ENCODE assay signal across 8 cellular contexts in genomic region chr2:102301867-102302362, GRCh38. TPM values are rescaled to one million over a fixed set of nuclear protein-coding genes. Genes with fewer than 3 reads are reported as not detected.
DNase-seq lines count a peak whose midpoint lies in the region; ATAC-seq and TF ChIP-seq lines count a peak whose summit lies in the region.

No MANE protein-coding gene starts in this region.

- no peaks in the 10 kb centered on the region for H3F3A ChIP-seq in PC-3 (ENCODE audit: low read length, unreplicated experiment)

- H2BK5ac ChIP-seq in mesenchymal stem cell (ENCODE audit: low read depth, low read length, poor library complexity, severe bottlenecking) = no peak overlapping the region

- H3K9me2 ChIP-seq in PC-3 (replicated peaks; ENCODE audit: low read length) = no peaks in the 10 kb centered on the region

- H3K79me2 ChIP-seq in PC-3 (ENCODE audit: low read length) = no peaks in the 10 kb centered on the region

- TF ChIP-seq CTCF in PC-3 (conservative IDR thresholded peaks at IDR 0.05; ENCODE audit: low read depth, low read length) = peak; percentile 66

- H3K36me3 ChIP-seq in PC-3 (ENCODE audit: low read depth, low read length) (no peaks in the 10 kb centered on the region), mesenchymal stem cell (ENCODE audit: control insufficient read depth in 1 of 2, insufficient read depth in 2 of 2, low read depth in 1 of 2, low read length in 2 of 2) (no peaks in the 10 kb centered on the region), MG63 (no peaks in the 10 kb centered on the region)

- intact Hi-C loops in PC-3 (cut with micrococcal nuclease) = no loop called here

- H3K4me3 ChIP-seq in PC-3 (ENCODE audit: low read length) = no peak overlapping the region
- no peak overlapping the region for H3K4me3 ChIP-seq in mesenchymal stem cell (ENCODE audit: insufficient read depth in 1 of 2, low read depth in 1 of 2, low read length in 2 of 2)
- H3K4me3 ChIP-seq in MG63 = no peak overlapping the region

- H3K9me3 ChIP-seq in PC-3 (ENCODE audit: low read length) (no peaks in the 10 kb centered on the region), mesenchymal stem cell (ENCODE audit: control insufficient read depth, low read length) (no peaks in the 10 kb centered on the region), MG63 (no peaks in the 10 kb centered on the region)

- peak; percentile 84 for ATAC-seq in GM18508 (IDR thresholded peaks at IDR 0.05; ENCODE audit: insufficient read depth, unreplicated experiment)
- peak; percentile 83 for ATAC-seq in HG02678 (IDR thresholded peaks at IDR 0.05; ENCODE audit: unreplicated experiment)
- peak; percentile 55 for ATAC-seq in PC-3
- peak; percentile 93 to 95 for ATAC-seq in activated naive CD4-positive, alpha-beta T cell treated with anti-CD3 and anti-CD28 coated beads, Interleukin-2, amount 50 U/mL, for 72 hours

- H3K27ac Mint-ChIP-seq in activated naive CD4-positive, alpha-beta T cell treated with anti-CD3 and anti-CD28 coated beads, Interleukin-2, amount 50 U/mL, for 72 hours = peak overlapping the region; percentile 48 to 54

- CTCF ChIA-PET in PC-3 (lab: Charles Lee) = interaction anchor here (0.6 kb wide), 1 partner anchor 13 kb away, joined by 3 read pairs; no protein-coding TSS in a partner anchor

- H4K91ac ChIP-seq in mesenchymal stem cell (ENCODE audit: low read length) = no peak overlapping the region

- POLR2A ChIA-PET in PC-3 (lab: Charles Lee; ENCODE audit: unreplicated experiment) = no interaction called here

- H2BK15ac ChIP-seq in mesenchymal stem cell (ENCODE audit: low read depth, poor library complexity, severe bottlenecking) = no peak overlapping the region

- H3K23ac ChIP-seq in mesenchymal stem cell (ENCODE audit: low read length in 2 of 2) = no peak overlapping the region

- H2BK120ac ChIP-seq in mesenchymal stem cell (ENCODE audit: low read depth, low read length) = peak overlapping the region; percentile 19

- no peak overlapping the region for H3K27ac ChIP-seq in PC-3 (ENCODE audit: low read length)
- H3K27ac ChIP-seq in mesenchymal stem cell (ENCODE audit: low read length, poor library complexity, severe bottlenecking) = no peak overlapping the region

- H3K9ac ChIP-seq in PC-3 (ENCODE audit: low read length) (no peak overlapping the region), mesenchymal stem cell (ENCODE audit: low read length) (no peak overlapping the region)

- H2AFZ ChIP-seq in PC-3 (ENCODE audit: low read length) = 0 out of 2 replicates have a peak overlapping the region, but pooled peaks have one; percentile 11
- peak overlapping the region; percentile 10 for H2AFZ ChIP-seq in mesenchymal stem cell (ENCODE audit: low read depth, low read length)

- no peaks in the 10 kb centered on the region for H4K20me1 ChIP-seq in PC-3 (ENCODE audit: low read length)

- DNase-seq in PC-3 = peak; percentile 46
- DNase-seq in activated naive CD4-positive, alpha-beta T cell treated with anti-CD3 and anti-CD28 coated beads, Interleukin-2, amount 50 U/mL, for 72 hours (ENCODE audit: low spot score in 2 of 2) = peak; percentile 43 to 55
- DNase-seq in mesenchymal stem cell = peak; percentile 59
- DNase-seq in NCI-H524 treated with DMSO at 0.1 percent for 48 hours (lab: John Stamatoyannopoulos, UW) = no peak
- no peak for DNase-seq in SHP77 treated with DMSO at 0.1 percent for 48 hours (lab: John Stamatoyannopoulos, UW)
- no peak for DNase-seq in MG63

- no TSS peak for BruUV-seq in PC-3 (replicated peaks; lab: Mats Ljungman, UMichigan)

- H3K4me1 ChIP-seq in PC-3 (ENCODE audit: insufficient read depth, low read length) (no peaks in the 10 kb centered on the region), mesenchymal stem cell (ENCODE audit: control insufficient read depth, insufficient read depth, low read depth, low read length) (no peaks in the 10 kb centered on the region)

- H4K8ac ChIP-seq in mesenchymal stem cell (ENCODE audit: low read length) = no peak overlapping the region

- no peak overlapping the region for H2AK5ac ChIP-seq in mesenchymal stem cell (ENCODE audit: low read length, severe bottlenecking)

- peaks cover 0 to 5% of the 10 kb centered on the region in 2 donors for H3K36me3 Mint-ChIP-seq in activated naive CD4-positive, alpha-beta T cell treated with anti-CD3 and anti-CD28 coated beads, Interleukin-2, amount 50 U/mL, for 72 hours

- no peaks in the 10 kb centered on the region for H3K27me3 ChIP-seq in PC-3 (ENCODE audit: low read length)
- H3K27me3 ChIP-seq in mesenchymal stem cell (ENCODE audit: control insufficient read depth in 1 of 2, insufficient read depth in 1 of 2, low read length in 2 of 2) = peaks cover 0 to 17% of the 10 kb centered on the region in 2 experiments
- 0 out of 2 replicates have a peak, but pooled peaks cover 4% of the 10 kb centered on the region for H3K27me3 ChIP-seq in MG63

- 26% methylated on average over 4 of the region's 7 CpGs for WGBS in mesenchymal stem cell

- H3K4me2 ChIP-seq in PC-3 (ENCODE audit: low read length) (no peak overlapping the region), mesenchymal stem cell (ENCODE audit: low read length, poor library complexity, severe bottlenecking) (no peak overlapping the region)

- H3K18ac ChIP-seq in mesenchymal stem cell (ENCODE audit: low read depth in 1 of 2, low read length in 2 of 2) = no peak overlapping the region

- H3K4ac ChIP-seq in mesenchymal stem cell (ENCODE audit: low read depth in 1 of 2, low read length in 2 of 2) = no peak overlapping the region

- H3K9me3 Mint-ChIP-seq in activated naive CD4-positive, alpha-beta T cell treated with anti-CD3 and anti-CD28 coated beads, Interleukin-2, amount 50 U/mL, for 72 hours = no peaks in the 10 kb centered on the region

- no peak overlapping the region for H3K14ac ChIP-seq in mesenchymal stem cell (ENCODE audit: low read length in 2 of 2)

- no peak overlapping the region for H2BK12ac ChIP-seq in mesenchymal stem cell (ENCODE audit: low read length in 2 of 2)

- H3K79me1 ChIP-seq in mesenchymal stem cell (replicated peaks; ENCODE audit: low read length, poor library complexity, severe bottlenecking) = no peaks in the 10 kb centered on the region

RNA-seq across cellular contexts. Expression of gene IL1RL1, which starts 9.4 kb away (rescaled TPM):
- total RNA-seq in PC-3 (2014; rRNA removed) = 4.9 and 5.7 TPM in 2 replicates
- total RNA-seq in activated naive CD4-positive, alpha-beta T cell treated with anti-CD3 and anti-CD28 coated beads, Interleukin-2, amount 50 U/mL, for 72 hours = 1 to 10 TPM in 1 of 2 donors, under 1 TPM in 1; 0.74 to 1.0 TPM
- polyA plus RNA-seq in mesenchymal stem cell (2013, experiment 1 of 2) = 11.4 TPM
- polyA plus RNA-seq in mesenchymal stem cell (2013, experiment 2 of 2) = 11.5 TPM
- not detected in 2 replicates for total RNA-seq in MG63 (2014; rRNA removed; shearing (Covaris generic); ENCODE audit: low replicate concordance)

RNA-seq across cellular contexts. Expression of gene IL18R1, which starts 53.7 kb away (rescaled TPM):
- total RNA-seq in PC-3 (2014; rRNA removed) = 1.2 and 3.6 TPM in 2 replicates
- total RNA-seq in activated naive CD4-positive, alpha-beta T cell treated with anti-CD3 and anti-CD28 coated beads, Interleukin-2, amount 50 U/mL, for 72 hours = 10 to 100 TPM; 11.7 to 28.3 TPM
- polyA plus RNA-seq in mesenchymal stem cell (2013, experiment 1 of 2) = 25.9 TPM
- polyA plus RNA-seq in mesenchymal stem cell (2013, experiment 2 of 2) = 27.3 TPM
- total RNA-seq in MG63 (2014; rRNA removed; shearing (Covaris generic); ENCODE audit: low replicate concordance) = not detected in 2 replicates

Comparison
In these comparisons a context has a peak if more than half of its experiments do, and no peak if none do; other contexts are left out.
1. DNase-seq: peak in PC-3 (single experiment), activated naive CD4-positive, alpha-beta T cell treated with anti-CD3 and anti-CD28 coated beads, Interleukin-2, amount 50 U/mL, for 72 hours (2 of 2) and mesenchymal stem cell (single experiment); none in NCI-H524 treated with DMSO at 0.1 percent for 48 hours (single experiment), SHP77 treated with DMSO at 0.1 percent for 48 hours (single experiment) and MG63 (single experiment).
2. Peak in every context shown above with its lines, with median percentiles within 50 percentile points of each other: ATAC-seq.